In the genomic region with DNA sequence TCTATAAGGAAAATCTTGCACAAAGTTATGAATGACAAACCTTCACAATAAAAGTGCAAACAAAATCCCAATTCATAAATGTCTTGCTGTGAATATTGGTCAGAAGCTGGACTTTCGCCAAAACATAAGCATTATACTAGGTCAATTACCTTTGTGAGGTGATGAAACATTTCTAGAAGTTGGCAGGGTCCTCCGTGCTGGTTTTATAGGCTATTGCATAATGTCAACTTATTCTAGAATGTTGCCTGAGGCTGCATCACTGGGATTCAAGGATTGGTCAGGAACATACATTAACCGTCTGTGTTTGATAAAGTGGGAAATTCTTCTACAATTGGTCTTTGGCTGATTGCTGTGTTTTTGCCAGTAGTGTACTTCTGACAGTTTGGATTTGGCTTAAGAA, we compare ENCODE assay signal across 17 cellular contexts. TPM values are rescaled to one million over a fixed set of nuclear protein-coding genes. Genes with fewer than 3 reads are reported as not detected.
A peak's percentile ranks its signal among the peaks of the same experiment; 100 is the strongest.
DNase-seq lines count a peak whose midpoint lies in the region; ATAC-seq lines count a peak whose summit lies in the region.
"Had no signal": no experiment of that assay in that cellular context is flagged by ENCODE, and none has a peak within 500 bp of the region (broad histone marks: within the 10 kb centered on the region; RNA-seq: fewer than 3 reads in every experiment).

No MANE protein-coding gene starts in this region.

- H3K27me3 ChIP-seq in HAP-1 (ENCODE audit: low read depth): no peaks in the 10 kb centered on the region
- H3K27me3 ChIP-seq in adipocyte (replicated peaks; ENCODE audit: control insufficient read depth, insufficient read depth, low read length): no peaks in the 10 kb centered on the region

- H3K9me3 Mint-ChIP-seq in activated naive CD4-positive, alpha-beta T cell treated with anti-CD3 and anti-CD28 coated beads, Interleukin-2, amount 50 U/mL, for 72 hours: peaks cover 0 to 4% of the 10 kb centered on the region in 2 donors

- DNase-seq in HAP-1 (ENCODE audit: low spot score in 2 of 2) (peak; percentile 9), NCI-H2029 treated with DMSO at 0.1 percent for 48 hours (lab: John Stamatoyannopoulos, UW) (peak; percentile 35), adipocyte (ENCODE audit: low read depth) (peak; percentile 81), mucosa of gallbladder (ENCODE audit: low spot score) (peak; percentile 26), NCI-H146 (lab: John Stamatoyannopoulos, UW) (no peak), NAMALWA (ENCODE audit: low spot score) (no peak)
- no peak for DNase-seq in stimulated activated CD8-positive, alpha-beta memory T cell treated with anti-CD3 and anti-CD28 coated beads, Interleukin-4, amount 100 ng/mL, for 48 hours
- no peak for DNase-seq in activated naive CD4-positive, alpha-beta T cell treated with anti-CD3 and anti-CD28 coated beads, Interleukin-2, amount 50 U/mL, for 72 hours (ENCODE audit: low spot score in 2 of 2)
- DNase-seq: activated CD4-positive, CD25-positive, alpha-beta regulatory T cell; activated naive CD8-positive, alpha-beta T cell treated with anti-CD3 and anti-CD28 coated beads for 36 hours; GDM1; lower lobe of right lung; NCI-H187 treated with DMSO at 0.1 percent for 48 hours; right cardiac atrium; stimulated activated CD4-positive, alpha-beta T cell treated with anti-CD3 and anti-CD28 coated beads, Interleukin-2, amount 100 ng/mL, for 48 hours had no signal

- H3K36me3 Mint-ChIP-seq in activated naive CD4-positive, alpha-beta T cell treated with anti-CD3 and anti-CD28 coated beads, Interleukin-2, amount 50 U/mL, for 72 hours: no peaks in the 10 kb centered on the region
- H3K36me3 Mint-ChIP-seq: activated naive CD8-positive, alpha-beta T cell treated with anti-CD3 and anti-CD28 coated beads for 36 hours; CD14-positive monocyte had no signal

- H3K9me3 ChIP-seq in HAP-1 (no peaks in the 10 kb centered on the region), adipocyte (ENCODE audit: control insufficient read depth, low read length) (no peaks in the 10 kb centered on the region)
- H3K9me3 ChIP-seq: lower lobe of right lung had no signal

- no peaks in the 10 kb centered on the region for H3K36me3 ChIP-seq in HAP-1 (replicated peaks)
- H3K36me3 ChIP-seq in adipocyte (ENCODE audit: control insufficient read depth, insufficient read depth, low read length, severe bottlenecking): no peaks in the 10 kb centered on the region
- H3K36me3 ChIP-seq: lower lobe of right lung had no signal

- in situ Hi-C loops in HAP-1 (cut with MboI; ENCODE audit: low sequenced_read_pairs): no loop called here

- no peak for ATAC-seq in activated naive CD4-positive, alpha-beta T cell treated with anti-CD3 and anti-CD28 coated beads, Interleukin-2, amount 50 U/mL, for 72 hours
- ATAC-seq: right cardiac atrium had no signal

- H3K4me3 ChIP-seq in HAP-1 (no peak overlapping the region), adipocyte (ENCODE audit: low read length) (no peak overlapping the region)
- H3K4me3 ChIP-seq: lower lobe of right lung had no signal

- H3K27ac Mint-ChIP-seq in activated naive CD4-positive, alpha-beta T cell treated with anti-CD3 and anti-CD28 coated beads, Interleukin-2, amount 50 U/mL, for 72 hours: no peak overlapping the region
- H3K27ac Mint-ChIP-seq: activated naive CD8-positive, alpha-beta T cell treated with anti-CD3 and anti-CD28 coated beads for 36 hours; CD14-positive monocyte had no signal

- no peak overlapping the region for H3K9ac ChIP-seq in adipocyte (ENCODE audit: low read length)

- no peaks in the 10 kb centered on the region for H3K4me1 ChIP-seq in HAP-1
- H3K4me1 ChIP-seq in adipocyte (ENCODE audit: control insufficient read depth, insufficient read depth, low read length): peaks cover 49% of the 10 kb centered on the region
- H3K4me1 ChIP-seq: lower lobe of right lung had no signal

RNA-seq across cellular contexts. Expression of a gene that starts 49.8 kb away (rescaled TPM):
- total RNA-seq in mucosa of gallbladder: 10.1 TPM
- total RNA-seq in activated naive CD4-positive, alpha-beta T cell treated with anti-CD3 and anti-CD28 coated beads, Interleukin-2, amount 50 U/mL, for 72 hours: 1 to 10 TPM in 1 of 2 donors, not detected in 1; 5.0 TPM
- total RNA-seq: activated naive CD8-positive, alpha-beta T cell treated with anti-CD3 and anti-CD28 coated beads for 36 hours; endothelial cell of umbilical vein had no signal

Comparison
In these comparisons a context has a peak if more than half of its experiments do, and no peak if none do; other contexts are left out.
1. DNase-seq: peak in HAP-1 (2 of 2), NCI-H2029 treated with DMSO at 0.1 percent for 48 hours (single experiment), adipocyte (single experiment) and mucosa of gallbladder (single experiment); none in stimulated activated CD8-positive, alpha-beta memory T cell treated with anti-CD3 and anti-CD28 coated beads, Interleukin-4, amount 100 ng/mL, for 48 hours (single experiment), activated naive CD4-positive, alpha-beta T cell treated with anti-CD3 and anti-CD28 coated beads, Interleukin-2, amount 50 U/mL, for 72 hours (0 of 2), NCI-H146 (single experiment) and NAMALWA (single experiment).